8 cellular contexts compared by ENCODE assay signal in the genomic region with DNA sequence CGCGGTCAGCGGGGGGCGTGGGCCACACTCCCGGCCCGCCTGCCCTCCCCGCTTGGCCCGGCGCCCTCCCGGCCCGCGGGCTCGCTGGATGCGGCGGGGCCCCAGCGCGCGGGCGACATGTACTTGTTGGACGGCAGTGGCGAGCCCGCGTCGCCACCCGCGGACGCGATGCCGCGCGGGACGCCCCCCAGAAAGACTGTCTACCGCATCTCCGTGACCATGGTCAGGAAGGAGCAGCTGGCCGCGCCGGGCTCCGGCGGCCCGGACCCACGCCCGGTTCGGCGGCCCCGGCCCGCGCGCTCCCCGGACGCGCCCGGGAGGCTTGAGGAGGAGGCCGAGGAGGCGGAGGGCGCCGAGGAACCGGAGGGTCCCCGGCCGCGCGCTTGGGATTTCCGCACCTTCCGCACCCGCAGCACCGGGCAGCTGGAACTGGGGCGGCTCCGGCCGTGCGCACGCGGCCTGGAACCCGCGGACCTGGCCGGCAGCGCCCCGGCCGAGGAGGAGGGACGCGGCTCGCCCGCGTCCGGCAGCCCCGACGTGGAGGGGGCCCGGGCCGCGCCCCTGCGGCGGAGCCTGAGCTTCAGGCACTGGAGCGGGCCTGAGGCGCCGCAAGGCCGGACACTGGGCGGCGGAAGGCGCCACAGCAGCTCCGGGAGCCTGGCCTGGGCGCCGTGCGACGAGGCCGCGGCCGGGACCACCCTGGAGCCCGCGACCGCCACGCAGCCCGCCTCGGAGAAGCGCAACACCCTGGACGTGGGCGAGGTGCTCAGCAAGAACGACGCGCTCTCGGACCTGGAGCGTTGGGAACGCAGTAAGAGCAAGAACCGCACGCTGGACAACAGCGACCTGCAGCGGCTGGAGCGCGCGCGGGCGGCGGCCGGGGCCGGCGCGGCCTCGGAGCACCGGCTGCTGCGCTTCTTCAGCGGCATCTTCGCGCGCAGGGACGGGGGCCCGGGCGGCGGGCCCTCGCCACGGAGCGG.
A peak's percentile ranks its signal among the peaks of the same experiment; 100 is the strongest.
DNase-seq lines count a peak whose midpoint lies in the region; ATAC-seq and TF ChIP-seq lines count a peak whose summit lies in the region.

No MANE protein-coding gene starts in this region.

- DNase-seq in D341Med (ENCODE audit: low spot score) (peak; percentile 43), NCI-H2227 treated with DMSO at 0.1 percent for 48 hours (lab: John Stamatoyannopoulos, UW) (peak; percentile 14), lung (ENCODE audit: low spot score) (no peak), tibial nerve (ENCODE audit: low spot score in 2 of 2) (peak; percentile 33 to 40)
- no peak for DNase-seq in activated effector memory CD4-positive, alpha-beta T cell treated with anti-CD3 and anti-CD28 coated beads, Interleukin-2, amount 50 U/mL, for 16 hours
- DNase-seq in activated naive CD8-positive, alpha-beta T cell treated with anti-CD3 and anti-CD28 coated beads, Interleukin-2, amount 50 U/mL, for 24 hours: no peak

- H3K4me3 Mint-ChIP-seq in activated naive CD8-positive, alpha-beta T cell treated with anti-CD3 and anti-CD28 coated beads, Interleukin-2, amount 50 U/mL, for 24 hours: no peak overlapping the region

- no peak overlapping the region for H3K27ac Mint-ChIP-seq in activated naive CD8-positive, alpha-beta T cell treated with anti-CD3 and anti-CD28 coated beads, Interleukin-2, amount 50 U/mL, for 24 hours

- peaks cover 49% of the 10 kb centered on the region for H3K27me3 Mint-ChIP-seq in activated naive CD8-positive, alpha-beta T cell treated with anti-CD3 and anti-CD28 coated beads, Interleukin-2, amount 50 U/mL, for 24 hours

- TF ChIP-seq EP300 in tibial nerve (IDR thresholded peaks at IDR 0.05): peak in 1 of 2 donors; percentile 38

- peak; percentile 31 for ATAC-seq in lung (ENCODE audit: insufficient read depth, low FRiP score)
- no peak for ATAC-seq in activated naive CD8-positive, alpha-beta T cell treated with anti-CD3 and anti-CD28 coated beads, Interleukin-2, amount 50 U/mL, for 24 hours
- no peak for ATAC-seq in HG02678 (IDR thresholded peaks at IDR 0.05; ENCODE audit: unreplicated experiment)

- no peaks in the 10 kb centered on the region for H3K9me3 ChIP-seq in endocrine pancreas (ENCODE audit: control insufficient read depth, low read length)
- no peaks in the 10 kb centered on the region for H3K9me3 ChIP-seq in lung (ENCODE audit: control insufficient read depth in 2 of 2, insufficient read depth in 1 of 2, low read length in 1 of 2)
- no peaks in the 10 kb centered on the region for H3K9me3 ChIP-seq in tibial nerve

- TF ChIP-seq POLR2A in tibial nerve (IDR thresholded peaks at IDR 0.05): no peak

- H3K36me3 Mint-ChIP-seq in activated naive CD8-positive, alpha-beta T cell treated with anti-CD3 and anti-CD28 coated beads, Interleukin-2, amount 50 U/mL, for 24 hours (ENCODE audit: low read depth): no peaks in the 10 kb centered on the region

- H3K4me1 ChIP-seq in endocrine pancreas (ENCODE audit: control insufficient read depth, insufficient read depth, low read length) (no peaks in the 10 kb centered on the region), lung (ENCODE audit: control insufficient read depth in 2 of 2, insufficient read depth in 2 of 2, low read length in 2 of 2) (peaks cover 4 to 13% of the 10 kb centered on the region in 2 donors), tibial nerve (peaks cover 0 to 51% (median 12%) of the 10 kb centered on the region in 4 donors)

- H3K4me3 ChIP-seq in endocrine pancreas (ENCODE audit: control insufficient read depth, insufficient read depth, low read length) (no peak overlapping the region), lung (peak overlapping the region; percentile 44), tibial nerve (peak overlapping the region in 3 of 4 donors; percentile 37 to 73 (median 40))

- TF ChIP-seq CTCF in lung (IDR thresholded peaks at IDR 0.05; ENCODE audit: control extremely low read depth, extremely low read depth) (peak; percentile 7), tibial nerve (IDR thresholded peaks at IDR 0.05) (peak; percentile 36 to 87 (median 73))

- H3K27me3 ChIP-seq in endocrine pancreas (ENCODE audit: control insufficient read depth, insufficient read depth, low read length) (no peaks in the 10 kb centered on the region), lung (ENCODE audit: control insufficient read depth, insufficient read depth) (no peaks in the 10 kb centered on the region), tibial nerve (no peaks in the 10 kb centered on the region)

- H3K36me3 ChIP-seq in endocrine pancreas (ENCODE audit: control insufficient read depth, insufficient read depth, low read length) (no peaks in the 10 kb centered on the region), lung (ENCODE audit: control insufficient read depth in 2 of 2, insufficient read depth in 2 of 2, low read length in 2 of 2) (no peaks in the 10 kb centered on the region), tibial nerve (no peaks in the 10 kb centered on the region)

- 2 to 3% methylated on average over 98 to 148 of the region's 148 CpGs for WGBS in lung, 2 donors
- WGBS in tibial nerve, 2 donors: 0 to 9% methylated on average over 12 to 25 of the region's 148 CpGs

- H3K27ac ChIP-seq in lung (ENCODE audit: low read depth in 1 of 2, low read length in 1 of 2): no peak overlapping the region
- H3K27ac ChIP-seq in tibial nerve: peak overlapping the region in 3 of 4 donors; percentile 16 to 85 (median 61)

- no peaks in the 10 kb centered on the region for H3K9me3 Mint-ChIP-seq in activated naive CD8-positive, alpha-beta T cell treated with anti-CD3 and anti-CD28 coated beads, Interleukin-2, amount 50 U/mL, for 24 hours

- H3K9ac ChIP-seq in endocrine pancreas (ENCODE audit: control insufficient read depth, insufficient read depth, low read length): peak overlapping the region; percentile 16

- peaks cover 8% of the 10 kb centered on the region for H3K4me1 Mint-ChIP-seq in activated naive CD8-positive, alpha-beta T cell treated with anti-CD3 and anti-CD28 coated beads, Interleukin-2, amount 50 U/mL, for 24 hours

Comparison
In these comparisons a context has a peak if more than half of its experiments do, and no peak if none do; other contexts are left out.
1. DNase-seq: peak in D341Med (single experiment), NCI-H2227 treated with DMSO at 0.1 percent for 48 hours (single experiment) and tibial nerve (2 of 2); none in lung (single experiment), activated effector memory CD4-positive, alpha-beta T cell treated with anti-CD3 and anti-CD28 coated beads, Interleukin-2, amount 50 U/mL, for 16 hours (single experiment) and activated naive CD8-positive, alpha-beta T cell treated with anti-CD3 and anti-CD28 coated beads, Interleukin-2, amount 50 U/mL, for 24 hours (single experiment).
2. H3K27ac ChIP-seq: peak in tibial nerve (3 of 4); none in lung (0 of 2).